Comparison of ENCODE assay signal across 8 cellular contexts in genomic region chr10:79298403-79299244, GRCh38. TPM values are rescaled to one million over a fixed set of nuclear protein-coding genes. Genes with fewer than 3 reads are reported as not detected.
A peak's percentile ranks its signal among the peaks of the same experiment; 100 is the strongest.
DNase-seq lines count a peak whose midpoint lies in the region; ATAC-seq and TF ChIP-seq lines count a peak whose summit lies in the region.

No MANE protein-coding gene starts in this region.

- H3K9ac ChIP-seq in stomach smooth muscle (ENCODE audit: low read length in 2 of 2): no peak overlapping the region

- ATAC-seq in left lung: peak; percentile 57
- no peak for ATAC-seq in GM21786 (IDR thresholded peaks at IDR 0.05; ENCODE audit: unreplicated experiment)
- ATAC-seq in GM19463 (IDR thresholded peaks at IDR 0.05; ENCODE audit: unreplicated experiment): no peak

- TF ChIP-seq CTCF in AG09309 (IDR thresholded peaks at IDR 0.05; ENCODE audit: control insufficient read depth, insufficient read depth, low read depth, low read length, missing control alignments) (peak; percentile 2), left lung (IDR thresholded peaks at IDR 0.05) (no peak)

- H3K9me3 ChIP-seq in left lung (no peaks in the 10 kb centered on the region), stomach smooth muscle (ENCODE audit: control insufficient read depth in 2 of 2, low read length in 2 of 2) (no peaks in the 10 kb centered on the region)

- intact Hi-C loops in left lung (cut with DNase I): no loop called here

- H3K4me3 ChIP-seq in AG09309 (ENCODE audit: control insufficient read depth, low read depth, low read length) (no peak overlapping the region), left lung (no peak overlapping the region), stomach smooth muscle (ENCODE audit: low read length in 2 of 2) (no peak overlapping the region)

- H3K27ac ChIP-seq in angular gyrus (ENCODE audit: low read depth, low read length): peak overlapping the region; percentile 65
- peak overlapping the region in 1 of 2 donors; percentile 60 for H3K27ac ChIP-seq in left lung
- peak overlapping the region; percentile 18 for H3K27ac ChIP-seq in stomach smooth muscle (ENCODE audit: low read length)

- H3K27me3 ChIP-seq in left lung (no peaks in the 10 kb centered on the region), stomach smooth muscle (ENCODE audit: control insufficient read depth in 1 of 2, insufficient read depth in 2 of 2, low read length in 2 of 2) (no peaks in the 10 kb centered on the region)

- DNase-seq in AG09309 (ENCODE audit: low read depth) (peak; percentile 89), LoVo (ENCODE audit: low spot score) (peak; percentile 82), left lung (peak; percentile 79 to 89), cortex of kidney (lab: John Stamatoyannopoulos, UW) (no peak)

- peaks cover 6 to 60% of the 10 kb centered on the region in 2 donors for H3K4me1 ChIP-seq in left lung
- H3K4me1 ChIP-seq in stomach smooth muscle (ENCODE audit: control insufficient read depth, insufficient read depth, low read length): peaks cover 5% of the 10 kb centered on the region

- H3K36me3 ChIP-seq in left lung (peaks cover 0 to 100% of the 10 kb centered on the region in 2 donors), stomach smooth muscle (ENCODE audit: control insufficient read depth in 2 of 2, insufficient read depth in 2 of 2, low read length in 2 of 2) (peaks cover 68 to 85% of the 10 kb centered on the region in 2 donors)

RNA-seq across cellular contexts. Expression of gene PPIF, which starts 48.6 kb away (rescaled TPM):
- 10 to 100 TPM; 32.9 to 75.6 TPM for total RNA-seq in left lung
